ENCODE assay signal across 1 cellular context in the genomic region with DNA sequence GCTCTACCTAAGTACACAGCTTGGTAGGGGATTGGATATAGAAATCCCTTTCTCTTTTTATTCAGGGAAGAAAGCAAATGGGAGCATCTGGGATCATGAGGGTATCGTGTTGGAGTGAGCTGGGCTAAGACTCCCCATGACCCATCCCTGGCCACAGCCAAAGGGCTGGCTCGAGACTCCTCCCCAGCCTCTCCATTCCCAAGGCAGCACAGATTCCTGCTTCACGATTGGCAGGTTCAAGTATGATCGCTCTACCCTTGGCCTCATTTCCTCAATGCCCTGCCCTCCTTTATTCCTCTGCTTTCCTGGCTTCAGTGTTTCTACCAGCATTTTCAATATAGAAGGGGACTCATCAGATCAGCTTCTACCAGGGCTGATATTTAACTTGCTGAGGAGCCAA.
TF ChIP-seq lines count a peak whose summit lies in the region.

No MANE protein-coding gene starts in this region.

TF ChIP-seq in GM23338, 12 proteins besides CTCF, POLR2A, EP300 and RAD21 (continued from another document):
- TF ChIP-seq, protein P1, sequence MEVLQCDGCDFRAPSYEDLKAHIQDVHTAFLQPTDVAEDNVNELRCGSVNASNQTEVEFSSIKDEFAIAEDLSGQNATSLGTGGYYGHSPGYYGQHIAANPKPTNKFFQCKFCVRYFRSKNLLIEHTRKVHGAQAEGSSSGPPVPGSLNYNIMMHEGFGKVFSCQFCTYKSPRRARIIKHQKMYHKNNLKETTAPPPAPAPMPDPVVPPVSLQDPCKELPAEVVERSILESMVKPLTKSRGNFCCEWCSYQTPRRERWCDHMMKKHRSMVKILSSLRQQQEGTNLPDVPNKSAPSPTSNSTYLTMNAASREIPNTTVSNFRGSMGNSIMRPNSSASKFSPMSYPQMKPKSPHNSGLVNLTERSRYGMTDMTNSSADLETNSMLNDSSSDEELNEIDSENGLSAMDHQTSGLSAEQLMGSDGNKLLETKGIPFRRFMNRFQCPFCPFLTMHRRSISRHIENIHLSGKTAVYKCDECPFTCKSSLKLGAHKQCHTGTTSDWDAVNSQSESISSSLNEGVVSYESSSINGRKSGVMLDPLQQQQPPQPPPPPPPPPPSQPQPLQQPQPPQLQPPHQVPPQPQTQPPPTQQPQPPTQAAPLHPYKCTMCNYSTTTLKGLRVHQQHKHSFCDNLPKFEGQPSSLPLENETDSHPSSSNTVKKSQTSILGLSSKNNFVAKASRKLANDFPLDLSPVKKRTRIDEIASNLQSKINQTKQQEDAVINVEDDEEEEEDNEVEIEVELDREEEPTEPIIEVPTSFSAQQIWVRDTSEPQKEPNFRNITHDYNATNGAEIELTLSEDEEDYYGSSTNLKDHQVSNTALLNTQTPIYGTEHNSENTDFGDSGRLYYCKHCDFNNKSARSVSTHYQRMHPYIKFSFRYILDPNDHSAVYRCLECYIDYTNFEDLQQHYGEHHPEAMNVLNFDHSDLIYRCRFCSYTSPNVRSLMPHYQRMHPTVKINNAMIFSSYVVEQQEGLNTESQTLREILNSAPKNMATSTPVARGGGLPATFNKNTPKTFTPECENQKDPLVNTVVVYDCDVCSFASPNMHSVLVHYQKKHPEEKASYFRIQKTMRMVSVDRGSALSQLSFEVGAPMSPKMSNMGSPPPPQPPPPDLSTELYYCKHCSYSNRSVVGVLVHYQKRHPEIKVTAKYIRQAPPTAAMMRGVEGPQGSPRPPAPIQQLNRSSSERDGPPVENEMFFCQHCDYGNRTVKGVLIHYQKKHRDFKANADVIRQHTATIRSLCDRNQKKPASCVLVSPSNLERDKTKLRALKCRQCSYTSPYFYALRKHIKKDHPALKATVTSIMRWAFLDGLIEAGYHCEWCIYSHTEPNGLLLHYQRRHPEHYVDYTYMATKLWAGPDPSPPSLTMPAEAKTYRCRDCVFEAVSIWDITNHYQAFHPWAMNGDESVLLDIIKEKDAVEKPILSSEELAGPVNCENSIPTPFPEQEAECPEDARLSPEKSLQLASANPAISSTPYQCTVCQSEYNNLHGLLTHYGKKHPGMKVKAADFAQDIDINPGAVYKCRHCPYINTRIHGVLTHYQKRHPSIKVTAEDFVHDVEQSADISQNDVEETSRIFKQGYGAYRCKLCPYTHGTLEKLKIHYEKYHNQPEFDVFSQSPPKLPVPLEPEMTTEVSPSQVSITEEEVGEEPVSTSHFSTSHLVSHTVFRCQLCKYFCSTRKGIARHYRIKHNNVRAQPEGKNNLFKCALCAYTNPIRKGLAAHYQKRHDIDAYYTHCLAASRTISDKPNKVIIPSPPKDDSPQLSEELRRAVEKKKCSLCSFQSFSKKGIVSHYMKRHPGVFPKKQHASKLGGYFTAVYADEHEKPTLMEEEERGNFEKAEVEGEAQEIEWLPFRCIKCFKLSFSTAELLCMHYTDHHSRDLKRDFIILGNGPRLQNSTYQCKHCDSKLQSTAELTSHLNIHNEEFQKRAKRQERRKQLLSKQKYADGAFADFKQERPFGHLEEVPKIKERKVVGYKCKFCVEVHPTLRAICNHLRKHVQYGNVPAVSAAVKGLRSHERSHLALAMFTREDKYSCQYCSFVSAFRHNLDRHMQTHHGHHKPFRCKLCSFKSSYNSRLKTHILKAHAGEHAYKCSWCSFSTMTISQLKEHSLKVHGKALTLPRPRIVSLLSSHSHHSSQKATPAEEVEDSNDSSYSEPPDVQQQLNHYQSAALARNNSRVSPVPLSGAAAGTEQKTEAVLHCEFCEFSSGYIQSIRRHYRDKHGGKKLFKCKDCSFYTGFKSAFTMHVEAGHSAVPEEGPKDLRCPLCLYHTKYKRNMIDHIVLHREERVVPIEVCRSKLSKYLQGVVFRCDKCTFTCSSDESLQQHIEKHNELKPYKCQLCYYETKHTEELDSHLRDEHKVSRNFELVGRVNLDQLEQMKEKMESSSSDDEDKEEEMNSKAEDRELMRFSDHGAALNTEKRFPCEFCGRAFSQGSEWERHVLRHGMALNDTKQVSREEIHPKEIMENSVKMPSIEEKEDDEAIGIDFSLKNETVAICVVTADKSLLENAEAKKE (CRISPR knock-in tag; IDR thresholded peaks at IDR 0.05): no peak
- TF ChIP-seq EZH2phosphoT487 (IDR thresholded peaks at IDR 0.05; ENCODE audit: unreplicated experiment) (no peak), EZH2 (IDR thresholded peaks at IDR 0.05; ENCODE audit: low read depth, unreplicated experiment) (no peak), ZNF114 (CRISPR knock-in tag; IDR thresholded peaks at IDR 0.05) (no peak)
